Comparison of ENCODE assay signal across 1 cellular context in genomic region chr18:13612111-13612997, GRCh38.
TF ChIP-seq lines count a peak whose summit lies in the region.

No MANE protein-coding gene starts in this region.

TF ChIP-seq in GM12878, 131 proteins besides CTCF, POLR2A, EP300 and RAD21 (continued from another document and continues in another):
- TF ChIP-seq USF2 (IDR thresholded peaks at IDR 0.05; ENCODE audit: borderline replicate concordance, low read depth, low read length) (no peak), TARDBP (IDR thresholded peaks at IDR 0.05; ENCODE audit: borderline replicate concordance) (no peak), CUX1 (IDR thresholded peaks at IDR 0.05; ENCODE audit: insufficient replicate concordance, low read depth, low read length) (peak; percentile 48), ZNF622 (IDR thresholded peaks at IDR 0.05) (no peak), ZNF207 (IDR thresholded peaks at IDR 0.05; ENCODE audit: borderline replicate concordance) (no peak), NFIC (IDR thresholded peaks at IDR 0.05; ENCODE audit: low read depth, low read length) (no peak), ATF7 (IDR thresholded peaks at IDR 0.05; ENCODE audit: low read depth) (peak; percentile 85), SREBF2 (IDR thresholded peaks at IDR 0.05; ENCODE audit: low read length) (no peak), TBL1XR1 (IDR thresholded peaks at IDR 0.05; ENCODE audit: low read depth, low read length) (peak; percentile 99), YBX1 (IDR thresholded peaks at IDR 0.05) (no peak), EED (IDR thresholded peaks at IDR 0.05; ENCODE audit: low read depth) (peak; percentile 95), E2F4 (IDR thresholded peaks at IDR 0.05; ENCODE audit: low read depth, low read length) (no peak), MTA3 (IDR thresholded peaks at IDR 0.05; ENCODE audit: borderline replicate concordance, low read length) (no peak), ZNF217 (IDR thresholded peaks at IDR 0.05) (no peak), ZNF592 (IDR thresholded peaks at IDR 0.05) (no peak), KLF5 (IDR thresholded peaks at IDR 0.05; ENCODE audit: partially characterized antibody) (no peak), IKZF2 (IDR thresholded peaks at IDR 0.05) (peak; percentile 91 to 94), NFYA (IDR thresholded peaks at IDR 0.05; ENCODE audit: borderline replicate concordance, low read depth, low read length) (no peak), GATAD2B (conservative IDR thresholded peaks at IDR 0.05; ENCODE audit: low read depth) (no peak; the same call in 1 of the 2 replicates), NFXL1 (IDR thresholded peaks at IDR 0.05; ENCODE audit: borderline replicate concordance) (no peak), TCF12 (IDR thresholded peaks at IDR 0.05; ENCODE audit: low read depth, low read length) (peak; percentile 98), BACH1 (IDR thresholded peaks at IDR 0.05; ENCODE audit: borderline replicate concordance) (peak; percentile 48; the same call in 1 of the 2 replicates), CBX3 (IDR thresholded peaks at IDR 0.05; ENCODE audit: borderline replicate concordance, low read depth) (no peak), SP1 (IDR thresholded peaks at IDR 0.05; ENCODE audit: low read depth, low read length) (no peak), JUND (IDR thresholded peaks at IDR 0.05; ENCODE audit: low read depth, low read length) (0 out of 2 replicates have a peak, but pooled peaks have one; percentile 54), MYB (IDR thresholded peaks at IDR 0.05; ENCODE audit: borderline replicate concordance, low read depth, low read length) (peak; percentile 96), SRF (IDR thresholded peaks at IDR 0.05; ENCODE audit: low read depth in 2 of 2, low read length in 2 of 2) (0 out of 4 replicates have a peak, but pooled peaks of 1 of the 2 experiments have one; percentile 23), EZH2 (IDR thresholded peaks at IDR 0.05; ENCODE audit: borderline replicate concordance, control insufficient read depth, low read depth, low read length) (no peak), RBBP5 (conservative IDR thresholded peaks at IDR 0.05) (no peak), WRNIP1 (IDR thresholded peaks at IDR 0.05; ENCODE audit: borderline replicate concordance, low read depth, low read length) (no peak), LARP7 (IDR thresholded peaks at IDR 0.05) (no peak), CREM (IDR thresholded peaks at IDR 0.05; ENCODE audit: low read depth) (peak; percentile 93), PAX5 (IDR thresholded peaks at IDR 0.05; ENCODE audit: borderline replicate concordance, low read depth, low read length) (peak; percentile 92; the same call in 1 of the 2 replicates), RCOR1 (conservative IDR thresholded peaks at IDR 0.05; ENCODE audit: low read depth, low read length) (peak; percentile 93; the same call in 1 of the 2 replicates)
- TF ChIP-seq, protein P1, sequence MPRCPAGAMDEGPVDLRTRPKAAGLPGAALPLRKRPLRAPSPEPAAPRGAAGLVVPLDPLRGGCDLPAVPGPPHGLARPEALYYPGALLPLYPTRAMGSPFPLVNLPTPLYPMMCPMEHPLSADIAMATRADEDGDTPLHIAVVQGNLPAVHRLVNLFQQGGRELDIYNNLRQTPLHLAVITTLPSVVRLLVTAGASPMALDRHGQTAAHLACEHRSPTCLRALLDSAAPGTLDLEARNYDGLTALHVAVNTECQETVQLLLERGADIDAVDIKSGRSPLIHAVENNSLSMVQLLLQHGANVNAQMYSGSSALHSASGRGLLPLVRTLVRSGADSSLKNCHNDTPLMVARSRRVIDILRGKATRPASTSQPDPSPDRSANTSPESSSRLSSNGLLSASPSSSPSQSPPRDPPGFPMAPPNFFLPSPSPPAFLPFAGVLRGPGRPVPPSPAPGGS (IDR thresholded peaks at IDR 0.05; ENCODE audit: borderline replicate concordance, insufficient read depth, low read depth, low read length, poor library complexity, severe bottlenecking), result peak; percentile 82
- TF ChIP-seq, protein P2, sequence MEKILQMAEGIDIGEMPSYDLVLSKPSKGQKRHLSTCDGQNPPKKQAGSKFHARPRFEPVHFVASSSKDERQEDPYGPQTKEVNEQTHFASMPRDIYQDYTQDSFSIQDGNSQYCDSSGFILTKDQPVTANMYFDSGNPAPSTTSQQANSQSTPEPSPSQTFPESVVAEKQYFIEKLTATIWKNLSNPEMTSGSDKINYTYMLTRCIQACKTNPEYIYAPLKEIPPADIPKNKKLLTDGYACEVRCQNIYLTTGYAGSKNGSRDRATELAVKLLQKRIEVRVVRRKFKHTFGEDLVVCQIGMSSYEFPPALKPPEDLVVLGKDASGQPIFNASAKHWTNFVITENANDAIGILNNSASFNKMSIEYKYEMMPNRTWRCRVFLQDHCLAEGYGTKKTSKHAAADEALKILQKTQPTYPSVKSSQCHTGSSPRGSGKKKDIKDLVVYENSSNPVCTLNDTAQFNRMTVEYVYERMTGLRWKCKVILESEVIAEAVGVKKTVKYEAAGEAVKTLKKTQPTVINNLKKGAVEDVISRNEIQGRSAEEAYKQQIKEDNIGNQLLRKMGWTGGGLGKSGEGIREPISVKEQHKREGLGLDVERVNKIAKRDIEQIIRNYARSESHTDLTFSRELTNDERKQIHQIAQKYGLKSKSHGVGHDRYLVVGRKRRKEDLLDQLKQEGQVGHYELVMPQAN (conservative IDR thresholded peaks at IDR 0.05), result peak; percentile 45; the same call in 1 of the 2 replicates
- TF ChIP-seq, protein P3, sequence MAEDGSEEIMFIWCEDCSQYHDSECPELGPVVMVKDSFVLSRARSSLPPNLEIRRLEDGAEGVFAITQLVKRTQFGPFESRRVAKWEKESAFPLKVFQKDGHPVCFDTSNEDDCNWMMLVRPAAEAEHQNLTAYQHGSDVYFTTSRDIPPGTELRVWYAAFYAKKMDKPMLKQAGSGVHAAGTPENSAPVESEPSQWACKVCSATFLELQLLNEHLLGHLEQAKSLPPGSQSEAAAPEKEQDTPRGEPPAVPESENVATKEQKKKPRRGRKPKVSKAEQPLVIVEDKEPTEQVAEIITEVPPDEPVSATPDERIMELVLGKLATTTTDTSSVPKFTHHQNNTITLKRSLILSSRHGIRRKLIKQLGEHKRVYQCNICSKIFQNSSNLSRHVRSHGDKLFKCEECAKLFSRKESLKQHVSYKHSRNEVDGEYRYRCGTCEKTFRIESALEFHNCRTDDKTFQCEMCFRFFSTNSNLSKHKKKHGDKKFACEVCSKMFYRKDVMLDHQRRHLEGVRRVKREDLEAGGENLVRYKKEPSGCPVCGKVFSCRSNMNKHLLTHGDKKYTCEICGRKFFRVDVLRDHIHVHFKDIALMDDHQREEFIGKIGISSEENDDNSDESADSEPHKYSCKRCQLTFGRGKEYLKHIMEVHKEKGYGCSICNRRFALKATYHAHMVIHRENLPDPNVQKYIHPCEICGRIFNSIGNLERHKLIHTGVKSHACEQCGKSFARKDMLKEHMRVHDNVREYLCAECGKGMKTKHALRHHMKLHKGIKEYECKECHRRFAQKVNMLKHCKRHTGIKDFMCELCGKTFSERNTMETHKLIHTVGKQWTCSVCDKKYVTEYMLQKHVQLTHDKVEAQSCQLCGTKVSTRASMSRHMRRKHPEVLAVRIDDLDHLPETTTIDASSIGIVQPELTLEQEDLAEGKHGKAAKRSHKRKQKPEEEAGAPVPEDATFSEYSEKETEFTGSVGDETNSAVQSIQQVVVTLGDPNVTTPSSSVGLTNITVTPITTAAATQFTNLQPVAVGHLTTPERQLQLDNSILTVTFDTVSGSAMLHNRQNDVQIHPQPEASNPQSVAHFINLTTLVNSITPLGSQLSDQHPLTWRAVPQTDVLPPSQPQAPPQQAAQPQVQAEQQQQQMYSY (CRISPR knock-in tag; IDR thresholded peaks at IDR 0.05), result no peak; the same call in 1 of the 2 replicates
- TF ChIP-seq, protein P4, sequence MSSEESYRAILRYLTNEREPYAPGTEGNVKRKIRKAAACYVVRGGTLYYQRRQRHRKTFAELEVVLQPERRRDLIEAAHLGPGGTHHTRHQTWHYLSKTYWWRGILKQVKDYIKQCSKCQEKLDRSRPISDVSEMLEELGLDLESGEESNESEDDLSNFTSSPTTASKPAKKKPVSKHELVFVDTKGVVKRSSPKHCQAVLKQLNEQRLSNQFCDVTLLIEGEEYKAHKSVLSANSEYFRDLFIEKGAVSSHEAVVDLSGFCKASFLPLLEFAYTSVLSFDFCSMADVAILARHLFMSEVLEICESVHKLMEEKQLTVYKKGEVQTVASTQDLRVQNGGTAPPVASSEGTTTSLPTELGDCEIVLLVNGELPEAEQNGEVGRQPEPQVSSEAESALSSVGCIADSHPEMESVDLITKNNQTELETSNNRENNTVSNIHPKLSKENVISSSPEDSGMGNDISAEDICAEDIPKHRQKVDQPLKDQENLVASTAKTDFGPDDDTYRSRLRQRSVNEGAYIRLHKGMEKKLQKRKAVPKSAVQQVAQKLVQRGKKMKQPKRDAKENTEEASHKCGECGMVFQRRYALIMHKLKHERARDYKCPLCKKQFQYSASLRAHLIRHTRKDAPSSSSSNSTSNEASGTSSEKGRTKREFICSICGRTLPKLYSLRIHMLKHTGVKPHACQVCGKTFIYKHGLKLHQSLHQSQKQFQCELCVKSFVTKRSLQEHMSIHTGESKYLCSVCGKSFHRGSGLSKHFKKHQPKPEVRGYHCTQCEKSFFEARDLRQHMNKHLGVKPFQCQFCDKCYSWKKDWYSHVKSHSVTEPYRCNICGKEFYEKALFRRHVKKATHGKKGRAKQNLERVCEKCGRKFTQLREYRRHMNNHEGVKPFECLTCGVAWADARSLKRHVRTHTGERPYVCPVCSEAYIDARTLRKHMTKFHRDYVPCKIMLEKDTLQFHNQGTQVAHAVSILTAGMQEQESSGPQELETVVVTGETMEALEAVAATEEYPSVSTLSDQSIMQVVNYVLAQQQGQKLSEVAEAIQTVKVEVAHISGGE (CRISPR knock-in tag; IDR thresholded peaks at IDR 0.05), result no peak
